Comparison of ENCODE assay signal across 24 cellular contexts in the genomic region with DNA sequence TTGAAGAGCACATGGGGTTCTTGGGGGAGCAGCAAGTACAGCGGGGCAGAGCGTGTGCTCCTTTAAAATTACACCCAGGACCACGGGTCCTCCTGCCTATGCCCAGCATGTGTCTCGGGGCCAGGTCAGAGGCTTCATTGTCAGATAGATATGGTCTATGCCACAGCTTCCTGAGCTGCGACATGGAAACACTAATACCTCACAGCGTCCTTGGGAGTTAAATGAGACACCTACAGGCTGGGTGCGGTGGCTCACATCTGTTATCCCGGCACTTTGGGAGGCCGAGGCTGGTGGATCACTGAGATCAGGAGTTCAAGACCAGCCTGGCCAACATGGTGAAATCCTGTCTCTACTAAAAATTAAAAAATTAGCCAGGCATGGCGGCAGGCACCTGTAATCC.
"Had no signal": no experiment of that assay in that cellular context is flagged by ENCODE, and none has a peak within 500 bp of the region (broad histone marks: within the 10 kb centered on the region; RNA-seq: fewer than 3 reads in every experiment).

No MANE protein-coding gene starts in this region.

- H3K27me3 ChIP-seq: dorsolateral prefrontal cortex, esophagus squamous epithelium, gastrocnemius medialis, heart right ventricle, left lung had no signal

- H3K4me1 ChIP-seq: lower lobe of right lung had no signal

- ATAC-seq: esophagus mucosa, gastrocnemius medialis, heart right ventricle, left cardiac atrium, left lung, left ventricle myocardium superior, lower lobe of right lung, mucosa of descending colon had no signal

- H3K36me3 ChIP-seq: esophagus squamous epithelium, gastrocnemius medialis, heart right ventricle, left lung, lower lobe of right lung had no signal

- H3K4me3 ChIP-seq: coronary artery, dorsolateral prefrontal cortex, esophagus squamous epithelium, gastrocnemius medialis, heart right ventricle, left lung, lower lobe of right lung, mucosa of descending colon had no signal

- H3K36me3 Mint-ChIP-seq: mesothelial cell of epicardium, naive B cell had no signal

- H3K4me3 Mint-ChIP-seq: mesothelial cell of epicardium, naive B cell had no signal

- H3K27ac ChIP-seq: coronary artery, dorsolateral prefrontal cortex, epithelial cell of prostate, esophagus squamous epithelium, heart right ventricle, left lung, lower lobe of right lung had no signal

- H3K4me1 Mint-ChIP-seq: mesothelial cell of epicardium, naive B cell had no signal

- H3K9me3 ChIP-seq: esophagus squamous epithelium, gastrocnemius medialis, heart right ventricle, left lung, lower lobe of right lung, mucosa of descending colon had no signal

- H3K27ac Mint-ChIP-seq: mesothelial cell of epicardium, naive B cell had no signal

- H3K9me3 Mint-ChIP-seq: mesothelial cell of epicardium had no signal

- DNase-seq: dermis blood vessel endothelial cell; dorsolateral prefrontal cortex; effector CD4-positive, alpha-beta T cell; effector memory CD4-positive, alpha-beta T cell; erythroblast; esophagus squamous epithelium; foreskin fibroblast; foreskin melanocyte; gastrocnemius medialis; glutamatergic neuron; head of caudate nucleus; heart right ventricle; hypothalamus; left cardiac atrium; left lung; left ventricle myocardium superior; lower lobe of right lung; mesenchymal stem cell; mucosa of descending colon; naive B cell had no signal
